Comparison of ENCODE assay signal across 1 cellular context in genomic region chr12:16622315-16622714, GRCh38.
TF ChIP-seq lines count a peak whose summit lies in the region.

No MANE protein-coding gene starts in this region.

TF ChIP-seq in GM23338, 12 proteins besides CTCF, POLR2A, EP300 and RAD21 (continued from another document):
- TF ChIP-seq ZNF462 (CRISPR knock-in tag; IDR thresholded peaks at IDR 0.05) (no peak), JUNB (IDR thresholded peaks at IDR 0.05; ENCODE audit: unreplicated experiment) (no peak), EZH2phosphoT487 (IDR thresholded peaks at IDR 0.05; ENCODE audit: unreplicated experiment) (no peak), EZH2 (IDR thresholded peaks at IDR 0.05; ENCODE audit: low read depth, unreplicated experiment) (no peak), POLR2AphosphoS5 (IDR thresholded peaks at IDR 0.05; ENCODE audit: low read depth) (no peak), NANOG (IDR thresholded peaks at IDR 0.05; ENCODE audit: borderline replicate concordance) (no peak), ZNF114 (CRISPR knock-in tag; IDR thresholded peaks at IDR 0.05) (no peak)
